Comparison of ENCODE assay signal across 14 cellular contexts in genomic region chr12:122951406-122951805, GRCh38. TPM values are rescaled to one million over a fixed set of nuclear protein-coding genes. Genes with fewer than 3 reads are reported as not detected.
DNase-seq lines count a peak whose midpoint lies in the region; ATAC-seq and TF ChIP-seq lines count a peak whose summit lies in the region.
"Had no signal": no experiment of that assay in that cellular context is flagged by ENCODE, and none has a peak within 500 bp of the region (broad histone marks: within the 10 kb centered on the region; RNA-seq: fewer than 3 reads in every experiment).

No MANE protein-coding gene starts in this region.

- BruUV-seq in Panc1 (replicated peaks; lab: Mats Ljungman, UMichigan) = no TSS peak

- H3K4me2 ChIP-seq in GM23248 (ENCODE audit: unreplicated experiment) (no peak overlapping the region), trophoblast cell (ENCODE audit: low read length) (no peak overlapping the region)

- H3K9me3 ChIP-seq in GM23248 (ENCODE audit: low read depth) (no peaks in the 10 kb centered on the region), Panc1 (ENCODE audit: control insufficient read depth, insufficient read depth, low read depth, low read length) (no peaks in the 10 kb centered on the region), colonic mucosa (no peaks in the 10 kb centered on the region), trophoblast cell (ENCODE audit: insufficient read depth, low read depth, low read length) (no peaks in the 10 kb centered on the region)
- H3K9me3 ChIP-seq: heart right ventricle, testis had no signal

- H3K79me2 ChIP-seq in GM23248 (ENCODE audit: insufficient read depth) = no peaks in the 10 kb centered on the region
- H3K79me2 ChIP-seq in trophoblast cell (ENCODE audit: control insufficient read depth, insufficient read depth, low read length, poor library complexity) = no peaks in the 10 kb centered on the region

- no peak overlapping the region for H3K18ac ChIP-seq in trophoblast cell (ENCODE audit: low read length)

- peaks cover 1% of the 10 kb centered on the region for H3F3A ChIP-seq in GM23248 (ENCODE audit: insufficient read depth)

- ATAC-seq in Panc1 = no peak
- ATAC-seq in HG03095 (IDR thresholded peaks at IDR 0.05; ENCODE audit: unreplicated experiment) = no peak
- no peak for ATAC-seq in HG02623 (IDR thresholded peaks at IDR 0.05; ENCODE audit: unreplicated experiment)

- H4K12ac ChIP-seq in trophoblast cell (ENCODE audit: low read depth, low read length) = no peak overlapping the region

- DNase-seq in GM23248 = peak; percentile 60
- no peak for DNase-seq in Panc1 (ENCODE audit: low read depth, low spot score)
- peak; percentile 77 for DNase-seq in colonic mucosa
- peak in 1 of 2 donors; percentile 14 for DNase-seq in trophoblast cell
- DNase-seq in G401 (ENCODE audit: low spot score) = no peak
- no peak for DNase-seq in hippocampal formation (lab: John Stamatoyannopoulos, UW)
- DNase-seq: activated naive CD8-positive, alpha-beta T cell treated with anti-CD3 and anti-CD28 coated beads, Interleukin-2, amount 10 ng/mL, durations not matched to agents 7 days and 5 days; heart right ventricle; mesendoderm; NCI-H2171; T-helper 9 cell; testis had no signal

- no peaks in the 10 kb centered on the region for H3K9me2 ChIP-seq in GM23248 (ENCODE audit: insufficient read depth)

- H3K4ac ChIP-seq in trophoblast cell (ENCODE audit: low read depth, low read length) = no peak overlapping the region

- no peak overlapping the region for H3K27ac ChIP-seq in GM23248
- H3K27ac ChIP-seq in Panc1 (ENCODE audit: low read length) = peak overlapping the region; percentile 82
- peak overlapping the region; percentile 66 for H3K27ac ChIP-seq in colonic mucosa
- no peak overlapping the region for H3K27ac ChIP-seq in trophoblast cell (ENCODE audit: low read depth, low read length)
- H3K27ac ChIP-seq: heart right ventricle, testis had no signal

- H3K79me1 ChIP-seq in trophoblast cell (ENCODE audit: low read length) = peaks cover 9% of the 10 kb centered on the region

- POLR2A ChIA-PET in Panc1 (lab: Charles Lee) = no interaction called here

- H3K4me3 ChIP-seq in GM23248 = no peak overlapping the region
- H3K4me3 ChIP-seq in Panc1 (ENCODE audit: low read depth in 2 of 2, low read length in 2 of 2) = no peak overlapping the region
- H3K4me3 ChIP-seq in colonic mucosa = no peak overlapping the region
- no peak overlapping the region for H3K4me3 ChIP-seq in trophoblast cell (ENCODE audit: low read depth, low read length)
- H3K4me3 ChIP-seq: heart right ventricle, testis had no signal

- no peaks in the 10 kb centered on the region for H3K36me3 ChIP-seq in GM23248 (ENCODE audit: low read depth)
- no peaks in the 10 kb centered on the region for H3K36me3 ChIP-seq in Panc1 (ENCODE audit: control insufficient read depth, insufficient read depth, low read length)
- no peaks in the 10 kb centered on the region for H3K36me3 ChIP-seq in colonic mucosa
- H3K36me3 ChIP-seq in trophoblast cell (ENCODE audit: control insufficient read depth in 1 of 2, insufficient read depth in 2 of 2, low read length in 2 of 2) = no peaks in the 10 kb centered on the region

- H4K91ac ChIP-seq in trophoblast cell (ENCODE audit: low read depth, low read length) = no peak overlapping the region

- no peak overlapping the region for H4K8ac ChIP-seq in trophoblast cell (ENCODE audit: low read depth, low read length)

- no peaks in the 10 kb centered on the region for H3K27me3 ChIP-seq in GM23248 (replicated peaks; ENCODE audit: insufficient read depth)
- no peaks in the 10 kb centered on the region for H3K27me3 ChIP-seq in Panc1 (ENCODE audit: control insufficient read depth, insufficient read depth, low read length)
- no peaks in the 10 kb centered on the region for H3K27me3 ChIP-seq in colonic mucosa
- no peaks in the 10 kb centered on the region for H3K27me3 ChIP-seq in trophoblast cell (ENCODE audit: insufficient read depth, low read length)
- H3K27me3 ChIP-seq: heart right ventricle, testis had no signal

- intact Hi-C loops in Panc1 (cut with micrococcal nuclease; ENCODE audit: unreplicated experiment) (loop anchor here (10.0 kb wide), 1 partner anchor 157 kb away; no protein-coding TSS in a partner anchor), colonic mucosa (cut with DNase I) (loop anchor here (2.0 kb wide), 1 partner anchor 91 kb away; no protein-coding TSS in a partner anchor)

- no peak overlapping the region for H2AK5ac ChIP-seq in trophoblast cell (ENCODE audit: low read length)

- peak overlapping the region; percentile 24 for H2BK5ac ChIP-seq in trophoblast cell (ENCODE audit: low read depth, low read length, poor library complexity)

- TF ChIP-seq CTCF in Panc1 (IDR thresholded peaks at IDR 0.05) (no peak), colonic mucosa (IDR thresholded peaks at IDR 0.05) (no peak)

- H3K4me1 ChIP-seq in GM23248 (ENCODE audit: insufficient read depth) (peaks cover 10% of the 10 kb centered on the region), Panc1 (ENCODE audit: control insufficient read depth, insufficient read depth, low read length) (peaks cover 36% of the 10 kb centered on the region), colonic mucosa (peaks cover 14% of the 10 kb centered on the region), trophoblast cell (ENCODE audit: control insufficient read depth in 1 of 2, insufficient read depth in 2 of 2, low read length in 2 of 2) (peaks cover 7% of the 10 kb centered on the region in 2 experiments)

- H2BK12ac ChIP-seq in trophoblast cell (ENCODE audit: low read length) = no peak overlapping the region

- CTCF ChIA-PET in Panc1 (lab: Charles Lee) = interaction anchor here (0.6 to 2.0 kb wide), 4 partner anchors 38 to 91 kb away, joined by 5 to 11 read pairs (median 8); no protein-coding TSS in a partner anchor

- no peak overlapping the region for H2BK120ac ChIP-seq in trophoblast cell (ENCODE audit: insufficient read depth, low read length, poor library complexity)

- WGBS in GM23248 (ENCODE audit: low coverage in 1 of 2, low lambda C conversion rate in 2 of 2, missing lambda C conversion rate in 2 of 2), 2 experiments = 69 to 71% methylated on average over 9 of the region's 9 CpGs
- no CpG with 5 or more reads among the region's 9 CpGs for WGBS in trophoblast cell (ENCODE audit: extremely low coverage, insufficient coverage, insufficient read length)

- H3K9ac ChIP-seq in GM23248 (no peak overlapping the region; the same call in 1 of the 2 replicates), colonic mucosa (ENCODE audit: low read depth in 2 of 2, low read length in 2 of 2) (peak overlapping the region; percentile 15 to 71), trophoblast cell (ENCODE audit: low read length) (no peak overlapping the region)

- H2AFZ ChIP-seq in GM23248 = no peak overlapping the region
- H2AFZ ChIP-seq in trophoblast cell (ENCODE audit: insufficient read depth, low read length, poor library complexity) = no peak overlapping the region

- no peaks in the 10 kb centered on the region for H4K20me1 ChIP-seq in GM23248 (ENCODE audit: insufficient read depth)

- in situ Hi-C loops in GM23248 (cut with MboI) = loop anchor here (5.0 to 10.0 kb wide), 2 partner anchors 94 to 167 kb away; no protein-coding TSS in a partner anchor
- in situ Hi-C loops in Panc1 (cut with HindIII; ENCODE audit: low pct_unique_long_range_greater_than_20kb, low sequenced_read_pairs) = no loop called here
- in situ Hi-C loops in G401 (cut with HindIII; ENCODE audit: low sequenced_read_pairs) = no loop called here

- H3K14ac ChIP-seq in trophoblast cell (ENCODE audit: low read length) = no peak overlapping the region

- H3K23ac ChIP-seq in trophoblast cell (ENCODE audit: low read length) = no peak overlapping the region

RNA-seq across cellular contexts. Expression of gene ABCB9, which starts 14.9 kb away (rescaled TPM):
- 4.0 and 4.4 TPM in 2 replicates for total RNA-seq in GM23248 (2014; rRNA removed; shearing (Covaris generic))
- 2.2 and 4.4 TPM in 2 replicates for polyA plus RNA-seq in GM23248 (2016; fragmentation: Nextera tagmentation; extraction: Ambion mirVana)
- total RNA-seq in Panc1 (2021; ENCODE audit: unreplicated experiment) (32.7 TPM), colonic mucosa (1 to 10 TPM; 4.3 to 4.5 TPM)
- 31.5 TPM for polyA plus RNA-seq in Panc1 (2012; ENCODE audit: insufficient read length)
- polyA plus RNA-seq in trophoblast cell (2013) = 2.4 TPM in 2 replicates
- total RNA-seq in G401 (2014; rRNA removed; shearing (Covaris generic)) = 3.8 and 7.4 TPM in 2 replicates

RNA-seq across cellular contexts. Expression of gene OGFOD2, which starts 23.6 kb away (rescaled TPM):
- 11.9 and 28.3 TPM in 2 replicates for total RNA-seq in GM23248 (2014; rRNA removed; shearing (Covaris generic))
- 12.8 and 15.4 TPM in 2 replicates for polyA plus RNA-seq in GM23248 (2016; fragmentation: Nextera tagmentation; extraction: Ambion mirVana)
- 32.0 TPM for total RNA-seq in Panc1 (2021; ENCODE audit: unreplicated experiment)
- polyA plus RNA-seq in Panc1 (2012; ENCODE audit: insufficient read length) = 37.7 TPM
- total RNA-seq in colonic mucosa = 10 to 100 TPM; 15.9 to 28.1 TPM
- polyA plus RNA-seq in trophoblast cell (2013) = 5.6 and 6.0 TPM in 2 replicates
- 23.6 and 45.3 TPM in 2 replicates for total RNA-seq in G401 (2014; rRNA removed; shearing (Covaris generic))

RNA-seq across cellular contexts. Expression of gene ARL6IP4, which starts 29.1 kb away (rescaled TPM):
- total RNA-seq in GM23248 (2014; rRNA removed; shearing (Covaris generic)) = 118 and 150 TPM in 2 replicates
- 251 and 259 TPM in 2 replicates for polyA plus RNA-seq in GM23248 (2016; fragmentation: Nextera tagmentation; extraction: Ambion mirVana)
- total RNA-seq in Panc1 (2021; ENCODE audit: unreplicated experiment) = 184 TPM
- 324 TPM for polyA plus RNA-seq in Panc1 (2012; ENCODE audit: insufficient read length)
- total RNA-seq in colonic mucosa = 100 to 1,000 TPM; 130 to 192 TPM
- 121 and 122 TPM in 2 replicates for polyA plus RNA-seq in trophoblast cell (2013)
- total RNA-seq in G401 (2014; rRNA removed; shearing (Covaris generic)) = 315 and 347 TPM in 2 replicates

RNA-seq across cellular contexts. Expression of gene VPS37B, which starts 55.5 kb away (rescaled TPM):
- 26.1 and 31.3 TPM in 2 replicates for total RNA-seq in GM23248 (2014; rRNA removed; shearing (Covaris generic))
- 19.1 and 19.9 TPM in 2 replicates for polyA plus RNA-seq in GM23248 (2016; fragmentation: Nextera tagmentation; extraction: Ambion mirVana)
- total RNA-seq in Panc1 (2021; ENCODE audit: unreplicated experiment) (76.7 TPM), colonic mucosa (10 to 100 TPM; 64.8 to 73.5 TPM)
- polyA plus RNA-seq in Panc1 (2012; ENCODE audit: insufficient read length) = 70.8 TPM
- 36.7 and 37.0 TPM in 2 replicates for polyA plus RNA-seq in trophoblast cell (2013)
- 38.3 and 53.4 TPM in 2 replicates for total RNA-seq in G401 (2014; rRNA removed; shearing (Covaris generic))

Comparison
In these comparisons a context has a peak if more than half of its experiments do, and no peak if none do; other contexts are left out.
1. DNase-seq: peak in GM23248 (single experiment) and colonic mucosa (single experiment); none in Panc1 (single experiment), G401 (single experiment) and hippocampal formation (0 of 2).
2. H3K27ac ChIP-seq: peak in Panc1 (single experiment) and colonic mucosa (single experiment); none in GM23248 (single experiment) and trophoblast cell (single experiment).
3. H3K9ac ChIP-seq: peak in colonic mucosa (2 of 2); none in GM23248 (single experiment) and trophoblast cell (single experiment).